In the genomic region with DNA sequence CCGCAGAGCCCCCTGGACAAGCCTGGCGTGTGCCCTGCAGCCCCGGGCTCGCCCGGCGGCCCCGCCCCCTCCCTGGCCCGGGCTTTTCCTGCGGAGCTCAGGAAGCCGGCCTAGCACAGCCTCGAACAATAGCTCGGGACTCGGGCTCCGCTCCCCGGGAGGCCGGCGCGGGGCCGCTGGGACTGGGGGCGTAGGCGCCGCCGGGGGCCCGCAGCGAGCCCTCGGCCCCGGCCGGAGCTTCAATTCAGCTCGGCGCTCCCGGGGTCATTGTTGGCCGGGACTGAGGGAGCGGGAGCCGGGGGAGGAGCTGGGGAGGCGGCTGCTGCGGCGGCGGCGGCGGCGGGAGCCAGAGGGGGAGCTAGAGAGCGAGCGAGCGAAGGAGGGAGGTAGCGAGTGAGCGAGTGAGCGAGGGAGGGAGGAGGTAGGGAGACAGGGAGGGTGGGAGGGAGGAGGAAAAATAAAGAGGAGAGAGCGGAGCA, we compare ENCODE assay signal across 8 cellular contexts. TPM values are rescaled to one million over a fixed set of nuclear protein-coding genes. Genes with fewer than 3 reads are reported as not detected.
DNase-seq lines count a peak whose midpoint lies in the region; ATAC-seq and TF ChIP-seq lines count a peak whose summit lies in the region.

No MANE protein-coding gene starts in this region.

- H3K36me3 ChIP-seq in CD8-positive, alpha-beta T cell (ENCODE audit: insufficient read depth, low read length) = no peaks in the 10 kb centered on the region
- H3K36me3 ChIP-seq in Peyer's patch = no peaks in the 10 kb centered on the region

- H3K4me1 Mint-ChIP-seq in CD8-positive, alpha-beta T cell (ENCODE audit: low read depth) = peaks cover 14% of the 10 kb centered on the region
- peaks cover 7% of the 10 kb centered on the region for H3K4me1 Mint-ChIP-seq in activated T-helper 2 cell treated with anti-CD3 and anti-CD28 coated beads, Interferon-gamma antibody, Interleukin-2, Interleukin-4, amounts not matched to agents 10 μg/mL and 5 μg/mL and 100 μg/mL, durations not matched to agents 14 hours and 24 hours and 36 hours (ENCODE audit: low read depth)
- peaks cover 0 to 13% of the 10 kb centered on the region in 2 donors for H3K4me1 Mint-ChIP-seq in natural killer cell
- H3K4me1 Mint-ChIP-seq in stimulated activated naive B cell treated with anti-CD40 and anti-IgM and Interleukin-4, amounts not matched to agents 10 μg/mL and 1 μg/mL and 100 μg/mL, for 72 hours = peaks cover 6 to 9% of the 10 kb centered on the region in 2 donors

- no peak overlapping the region for H3K27ac ChIP-seq in CD8-positive, alpha-beta T cell (ENCODE audit: low read depth, low read length)
- H3K27ac ChIP-seq in Peyer's patch = peak overlapping the region; percentile 64 to 81 (median 66)

- H3K9me3 Mint-ChIP-seq in CD8-positive, alpha-beta T cell = no peaks in the 10 kb centered on the region
- H3K9me3 Mint-ChIP-seq in activated T-helper 2 cell treated with anti-CD3 and anti-CD28 coated beads, Interferon-gamma antibody, Interleukin-2, Interleukin-4, amounts not matched to agents 10 μg/mL and 5 μg/mL and 100 μg/mL, durations not matched to agents 14 hours and 24 hours and 36 hours = no peaks in the 10 kb centered on the region
- H3K9me3 Mint-ChIP-seq in natural killer cell = peaks cover 0 to 3% of the 10 kb centered on the region in 2 donors
- peaks cover 3% of the 10 kb centered on the region in 2 donors for H3K9me3 Mint-ChIP-seq in stimulated activated naive B cell treated with anti-CD40 and anti-IgM and Interleukin-4, amounts not matched to agents 10 μg/mL and 1 μg/mL and 100 μg/mL, for 72 hours

- intact Hi-C loops in CD8-positive, alpha-beta T cell (cut with DNase I, micrococcal nuclease) = no loop called here
- intact Hi-C loops in activated T-helper 2 cell treated with anti-CD3 and anti-CD28 coated beads, Interferon-gamma antibody, Interleukin-2, Interleukin-4, amounts not matched to agents 10 μg/mL and 5 μg/mL and 100 μg/mL, durations not matched to agents 14 hours and 24 hours and 36 hours (cut with micrococcal nuclease) = no loop called here
- intact Hi-C loops in natural killer cell (cut with micrococcal nuclease) = no loop called here

- no peaks in the 10 kb centered on the region for H3K4me1 ChIP-seq in CD8-positive, alpha-beta T cell (ENCODE audit: insufficient read depth, low read length)
- H3K4me1 ChIP-seq in Peyer's patch = peaks cover 0 to 7% (median 0%) of the 10 kb centered on the region in 4 donors

- peaks cover 12% of the 10 kb centered on the region for H3K27me3 ChIP-seq in CD8-positive, alpha-beta T cell (ENCODE audit: insufficient read depth, low read length)
- peaks cover 0 to 8% of the 10 kb centered on the region in 2 donors for H3K27me3 ChIP-seq in Peyer's patch

- peak; percentile 14 to 65 (median 45) for DNase-seq in CD8-positive, alpha-beta T cell
- DNase-seq in Peyer's patch = peak; percentile 37 to 90 (median 82)
- DNase-seq in activated T-helper 2 cell treated with anti-CD3 and anti-CD28 coated beads, Interferon-gamma antibody, Interleukin-2, Interleukin-4, amounts not matched to agents 10 μg/mL and 5 μg/mL and 100 μg/mL, durations not matched to agents 14 hours and 24 hours and 36 hours (ENCODE audit: low spot score) = peak; percentile 60
- peak; percentile 80 for DNase-seq in fibroblast of pulmonary artery (ENCODE audit: low read depth)
- DNase-seq in natural killer cell = peak; percentile 46
- DNase-seq in stimulated activated naive B cell treated with anti-CD40 and anti-IgM and Interleukin-4, amounts not matched to agents 10 μg/mL and 1 μg/mL and 100 μg/mL, for 72 hours = peak; percentile 48

- TF ChIP-seq POLR2A in Peyer's patch (IDR thresholded peaks at IDR 0.05) = no peak

- TF ChIP-seq CTCF in CD8-positive, alpha-beta T cell (IDR thresholded peaks at IDR 0.05) = peak; percentile 29
- TF ChIP-seq CTCF in Peyer's patch (IDR thresholded peaks at IDR 0.05) = peak in 5 of 6 experiments; percentile 27 to 70 (median 59)
- peak; percentile 24 for TF ChIP-seq CTCF in fibroblast of pulmonary artery (IDR thresholded peaks at IDR 0.05; ENCODE audit: low read length, missing control alignments)
- peak; percentile 61 for TF ChIP-seq CTCF in natural killer cell (IDR thresholded peaks at IDR 0.05)

- peaks cover 44% of the 10 kb centered on the region for H3K27me3 Mint-ChIP-seq in CD8-positive, alpha-beta T cell (ENCODE audit: low read depth)
- H3K27me3 Mint-ChIP-seq in activated T-helper 2 cell treated with anti-CD3 and anti-CD28 coated beads, Interferon-gamma antibody, Interleukin-2, Interleukin-4, amounts not matched to agents 10 μg/mL and 5 μg/mL and 100 μg/mL, durations not matched to agents 14 hours and 24 hours and 36 hours (ENCODE audit: low read depth) = peaks cover 29% of the 10 kb centered on the region
- peaks cover 35% of the 10 kb centered on the region in 2 donors for H3K27me3 Mint-ChIP-seq in natural killer cell (ENCODE audit: low read depth in 2 of 2)
- peaks cover 40 to 45% of the 10 kb centered on the region in 2 donors for H3K27me3 Mint-ChIP-seq in stimulated activated naive B cell treated with anti-CD40 and anti-IgM and Interleukin-4, amounts not matched to agents 10 μg/mL and 1 μg/mL and 100 μg/mL, for 72 hours

- H3K4me3 ChIP-seq in CD8-positive, alpha-beta T cell (ENCODE audit: low read depth, low read length) = peak overlapping the region; percentile 19
- H3K4me3 ChIP-seq in Peyer's patch (peak overlapping the region; percentile 55 to 81 (median 64)), fibroblast of pulmonary artery (replicated peaks; ENCODE audit: low read depth, low read length) (peak overlapping the region; percentile 62)

- H3K27ac Mint-ChIP-seq in CD8-positive, alpha-beta T cell = no peak overlapping the region
- H3K27ac Mint-ChIP-seq in activated T-helper 2 cell treated with anti-CD3 and anti-CD28 coated beads, Interferon-gamma antibody, Interleukin-2, Interleukin-4, amounts not matched to agents 10 μg/mL and 5 μg/mL and 100 μg/mL, durations not matched to agents 14 hours and 24 hours and 36 hours = no peak overlapping the region
- no peak overlapping the region for H3K27ac Mint-ChIP-seq in natural killer cell
- no peak overlapping the region for H3K27ac Mint-ChIP-seq in stimulated activated naive B cell treated with anti-CD40 and anti-IgM and Interleukin-4, amounts not matched to agents 10 μg/mL and 1 μg/mL and 100 μg/mL, for 72 hours

- POLR2A ChIA-PET in CD8-positive, alpha-beta T cell (lab: Charles Lee) = interaction anchor here (0.6 to 1.6 kb wide), 3 partner anchors 27 to 85 kb away, joined by 3 read pairs; a partner anchor contains a TSS

- CTCF ChIA-PET in CD8-positive, alpha-beta T cell (lab: Charles Lee) = interaction anchor here (1.0 to 1.4 kb wide), 3 partner anchors 10 to 47 kb away, joined by 3 to 5 read pairs (median 3); no protein-coding TSS in a partner anchor

- peak; percentile 40; the same call in 1 of the 2 replicates for TF ChIP-seq RAD21 in Ishikawa (IDR thresholded peaks at IDR 0.05; ENCODE audit: low read depth)

- TF ChIP-seq EP300 in Ishikawa (IDR thresholded peaks at IDR 0.05; ENCODE audit: borderline replicate concordance) = peak; percentile 51; the same call in 1 of the 2 replicates

- peak; percentile 90 for ATAC-seq in CD8-positive, alpha-beta T cell
- ATAC-seq in GM21526 (IDR thresholded peaks at IDR 0.05; ENCODE audit: low FRiP score, unreplicated experiment) (peak; percentile 81), natural killer cell (peak; percentile 76 to 93 (median 91))
- peak; percentile 89 to 90 for ATAC-seq in stimulated activated naive B cell treated with anti-CD40 and anti-IgM and Interleukin-4, amounts not matched to agents 10 μg/mL and 1 μg/mL and 100 μg/mL, for 72 hours (replicated peaks)

- no peaks in the 10 kb centered on the region for H3K9me3 ChIP-seq in CD8-positive, alpha-beta T cell (ENCODE audit: low read length)
- no peaks in the 10 kb centered on the region for H3K9me3 ChIP-seq in Peyer's patch

- no peaks in the 10 kb centered on the region for H3K36me3 Mint-ChIP-seq in CD8-positive, alpha-beta T cell
- H3K36me3 Mint-ChIP-seq in activated T-helper 2 cell treated with anti-CD3 and anti-CD28 coated beads, Interferon-gamma antibody, Interleukin-2, Interleukin-4, amounts not matched to agents 10 μg/mL and 5 μg/mL and 100 μg/mL, durations not matched to agents 14 hours and 24 hours and 36 hours (ENCODE audit: low read depth) = no peaks in the 10 kb centered on the region
- no peaks in the 10 kb centered on the region for H3K36me3 Mint-ChIP-seq in natural killer cell
- H3K36me3 Mint-ChIP-seq in stimulated activated naive B cell treated with anti-CD40 and anti-IgM and Interleukin-4, amounts not matched to agents 10 μg/mL and 1 μg/mL and 100 μg/mL, for 72 hours = no peaks in the 10 kb centered on the region

- H3K4me3 Mint-ChIP-seq in CD8-positive, alpha-beta T cell = peak overlapping the region; percentile 48
- H3K4me3 Mint-ChIP-seq in activated T-helper 2 cell treated with anti-CD3 and anti-CD28 coated beads, Interferon-gamma antibody, Interleukin-2, Interleukin-4, amounts not matched to agents 10 μg/mL and 5 μg/mL and 100 μg/mL, durations not matched to agents 14 hours and 24 hours and 36 hours (ENCODE audit: low read depth) = no peak overlapping the region
- H3K4me3 Mint-ChIP-seq in natural killer cell = peak overlapping the region; percentile 45
- peak overlapping the region; percentile 50 to 63 for H3K4me3 Mint-ChIP-seq in stimulated activated naive B cell treated with anti-CD40 and anti-IgM and Interleukin-4, amounts not matched to agents 10 μg/mL and 1 μg/mL and 100 μg/mL, for 72 hours

TF ChIP-seq in Ishikawa, 13 proteins besides CTCF, POLR2A, EP300 and RAD21 (continues in another document):
- no peak for TF ChIP-seq ZBTB7A (IDR thresholded peaks at IDR 0.05; ENCODE audit: low read depth)
- TF ChIP-seq FOXM1 (IDR thresholded peaks at IDR 0.05; ENCODE audit: borderline replicate concordance, low read depth) = no peak
- TF ChIP-seq, protein P1, sequence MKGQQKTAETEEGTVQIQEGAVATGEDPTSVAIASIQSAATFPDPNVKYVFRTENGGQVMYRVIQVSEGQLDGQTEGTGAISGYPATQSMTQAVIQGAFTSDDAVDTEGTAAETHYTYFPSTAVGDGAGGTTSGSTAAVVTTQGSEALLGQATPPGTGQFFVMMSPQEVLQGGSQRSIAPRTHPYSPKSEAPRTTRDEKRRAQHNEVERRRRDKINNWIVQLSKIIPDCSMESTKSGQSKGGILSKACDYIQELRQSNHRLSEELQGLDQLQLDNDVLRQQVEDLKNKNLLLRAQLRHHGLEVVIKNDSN (IDR thresholded peaks at IDR 0.05) = 0 out of 2 replicates have a peak, but pooled peaks have one; percentile 9
- no peak for TF ChIP-seq TCF12 (IDR thresholded peaks at IDR 0.05; ENCODE audit: low read depth)

RNA-seq across cellular contexts. Expression of a gene that starts 0.2 kb away (rescaled TPM):
- total RNA-seq in CD8-positive, alpha-beta T cell = under 1 TPM; 0.11 to 0.28 TPM
- total RNA-seq in Peyer's patch (10 to 100 TPM; 65.3 to 77.1 (median 70.3) TPM), natural killer cell (1 to 10 TPM; 1.5 to 4.2 (median 2.3) TPM)
- 0.55 and 0.66 TPM in 2 replicates for total RNA-seq in activated T-helper 2 cell treated with anti-CD3 and anti-CD28 coated beads, Interferon-gamma antibody, Interleukin-2, Interleukin-4, amounts not matched to agents 10 μg/mL and 5 μg/mL and 100 μg/mL, durations not matched to agents 14 hours and 24 hours and 36 hours

RNA-seq across cellular contexts. Expression of a gene that starts 41.0 kb away (rescaled TPM):
- total RNA-seq in CD8-positive, alpha-beta T cell = not detected
- total RNA-seq in Peyer's patch = not detected
- total RNA-seq in activated T-helper 2 cell treated with anti-CD3 and anti-CD28 coated beads, Interferon-gamma antibody, Interleukin-2, Interleukin-4, amounts not matched to agents 10 μg/mL and 5 μg/mL and 100 μg/mL, durations not matched to agents 14 hours and 24 hours and 36 hours = not detected in 2 replicates
- total RNA-seq in natural killer cell = not detected

Comparison
In these comparisons a context has a peak if more than half of its experiments do, and no peak if none do; other contexts are left out.
1. RNA of a gene that starts 0.2 kb away (total RNA-seq): 65.3 to 77.1 TPM in Peyer's patch; 1.5 to 4.2 TPM in natural killer cell, 0.55 to 0.66 TPM in activated T-helper 2 cell treated with anti-CD3 and anti-CD28 coated beads, Interferon-gamma antibody, Interleukin-2, Interleukin-4, amounts not matched to agents 10 μg/mL and 5 μg/mL and 100 μg/mL, durations not matched to agents 14 hours and 24 hours and 36 hours and 0.11 to 0.28 TPM in CD8-positive, alpha-beta T cell; every median in the first group is over 10 times any median in the second.
2. Peak in every context shown above with its lines, with median percentiles within 50 percentile points of each other: ATAC-seq, DNase-seq, H3K4me3 ChIP-seq and CTCF ChIP-seq.